Comparison of ENCODE assay signal across 20 cellular contexts in the genomic region with DNA sequence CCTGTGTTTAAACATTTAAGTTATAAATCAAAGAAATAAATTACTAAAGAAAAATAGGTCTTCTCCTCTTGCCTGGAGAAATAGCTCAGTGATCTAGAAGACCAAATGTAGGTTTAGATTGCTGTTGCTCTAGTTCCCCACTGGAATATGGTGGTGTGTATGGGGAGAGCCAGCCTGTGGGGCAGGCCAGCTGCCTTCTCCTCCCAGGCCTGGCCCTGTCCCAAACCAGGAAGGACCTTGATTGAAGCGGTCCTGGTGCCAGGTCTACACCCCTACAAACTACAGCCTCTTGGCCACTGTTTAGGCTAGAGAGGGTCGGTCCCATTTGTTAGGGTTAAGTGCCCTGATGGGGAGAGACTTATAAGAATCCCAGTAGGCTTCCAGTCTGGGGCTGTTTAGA.
"Had no signal": no experiment of that assay in that cellular context is flagged by ENCODE, and none has a peak within 500 bp of the region (broad histone marks: within the 10 kb centered on the region; RNA-seq: fewer than 3 reads in every experiment).

No MANE protein-coding gene starts in this region.

- H3K27me3 ChIP-seq: left lung, spleen, tibial nerve, upper lobe of left lung had no signal

- H3K9me3 ChIP-seq: left lung, psoas muscle, spleen, thoracic aorta, tibial nerve, upper lobe of left lung had no signal

- H3K27ac ChIP-seq: coronary artery, left lung, psoas muscle, skin epidermis, spleen, thoracic aorta, tibial nerve, upper lobe of left lung had no signal

- H3K36me3 ChIP-seq: thoracic aorta, upper lobe of left lung had no signal

- H3K4me1 ChIP-seq: left lung, spleen, upper lobe of left lung had no signal

- H3K27ac Mint-ChIP-seq: nephron progenitor cell; stimulated activated naive B cell treated with anti-CD40 and anti-IgM and Interleukin-4, amounts not matched to agents 10 μg/mL and 1 μg/mL and 100 μg/mL, for 72 hours; stimulated activated naive CD8-positive, alpha-beta T cell treated with anti-CD3 and anti-CD28 coated beads, Interleukin-15, Interleukin-2, amounts not matched to agents 100 ng/mL and 50 ng/mL, for 24 hours had no signal

- H3K27me3 Mint-ChIP-seq: naive thymus-derived CD8-positive, alpha-beta T cell; stimulated activated naive B cell treated with anti-CD40 and anti-IgM and Interleukin-4, amounts not matched to agents 10 μg/mL and 1 μg/mL and 100 μg/mL, for 72 hours; stimulated activated naive CD8-positive, alpha-beta T cell treated with anti-CD3 and anti-CD28 coated beads, Interleukin-15, Interleukin-2, amounts not matched to agents 100 ng/mL and 50 ng/mL, for 24 hours had no signal

- DNase-seq: dermis blood vessel endothelial cell; effector memory CD4-positive, alpha-beta T cell; erythroblast; left lung; mesendoderm; midbrain; naive thymus-derived CD8-positive, alpha-beta T cell; nephron progenitor cell; nucleus accumbens; psoas muscle; right cardiac atrium; spleen; stimulated activated CD4-positive, alpha-beta T cell treated with anti-CD3 and anti-CD28 coated beads, Interleukin-2, amount 100 ng/mL, for 48 hours; stimulated activated naive B cell treated with anti-CD40 and anti-IgM and Interleukin-4, amounts not matched to agents 10 μg/mL and 1 μg/mL and 100 μg/mL, for 72 hours; upper lobe of left lung had no signal

- H3K4me3 ChIP-seq: coronary artery, left lung, psoas muscle, skin epidermis, spleen, thoracic aorta, tibial nerve, upper lobe of left lung had no signal

- ATAC-seq: left lung; naive thymus-derived CD8-positive, alpha-beta T cell; psoas muscle; stimulated activated naive B cell treated with anti-CD40 and anti-IgM and Interleukin-4, amounts not matched to agents 10 μg/mL and 1 μg/mL and 100 μg/mL, for 72 hours had no signal

- H3K9me3 Mint-ChIP-seq: naive thymus-derived CD8-positive, alpha-beta T cell; nephron progenitor cell; stimulated activated naive B cell treated with anti-CD40 and anti-IgM and Interleukin-4, amounts not matched to agents 10 μg/mL and 1 μg/mL and 100 μg/mL, for 72 hours; stimulated activated naive CD8-positive, alpha-beta T cell treated with anti-CD3 and anti-CD28 coated beads, Interleukin-15, Interleukin-2, amounts not matched to agents 100 ng/mL and 50 ng/mL, for 24 hours had no signal

- H3K4me3 Mint-ChIP-seq: nephron progenitor cell; stimulated activated naive B cell treated with anti-CD40 and anti-IgM and Interleukin-4, amounts not matched to agents 10 μg/mL and 1 μg/mL and 100 μg/mL, for 72 hours; stimulated activated naive CD8-positive, alpha-beta T cell treated with anti-CD3 and anti-CD28 coated beads, Interleukin-15, Interleukin-2, amounts not matched to agents 100 ng/mL and 50 ng/mL, for 24 hours had no signal
